ENCODE assay signal across 15 cellular contexts in genomic region chr18:47729356-47729755, GRCh38.
"Had no signal": no experiment of that assay in that cellular context is flagged by ENCODE, and none has a peak within 500 bp of the region (broad histone marks: within the 10 kb centered on the region; RNA-seq: fewer than 3 reads in every experiment).

No MANE protein-coding gene starts in this region.

- H3K36me3 ChIP-seq: heart right ventricle, left ventricle myocardium inferior, ovary, right atrium auricular region, right lobe of liver, tibial nerve, uterus had no signal

- ATAC-seq: heart right ventricle; naive thymus-derived CD8-positive, alpha-beta T cell; right lobe of liver; stimulated activated memory B cell treated with anti-CD40 and anti-IgM and Interleukin-4, amounts not matched to agents 10 μg/mL and 1 μg/mL and 100 μg/mL, for 72 hours; stimulated activated naive CD8-positive, alpha-beta T cell treated with anti-CD3 and anti-CD28 coated beads, Interleukin-15, amount 100 ng/mL, for 72 hours had no signal

- H3K9me3 ChIP-seq: heart right ventricle, left ventricle myocardium inferior, ovary, right atrium auricular region, right lobe of liver, tibial nerve, uterus had no signal

- H3K27me3 ChIP-seq: hepatocyte, ovary, right atrium auricular region, right lobe of liver, tibial nerve, uterus had no signal

- H3K4me3 ChIP-seq: heart right ventricle, hepatocyte, left ventricle myocardium inferior, ovary, right atrium auricular region, right lobe of liver, tibial nerve, uterus had no signal

- H3K4me2 ChIP-seq: hepatocyte had no signal

- H3K4me1 ChIP-seq: heart right ventricle, left ventricle myocardium inferior, right atrium auricular region, right lobe of liver, tibial nerve, uterus had no signal

- H3K27ac ChIP-seq: heart right ventricle, hepatocyte, left ventricle myocardium inferior, ovary, right atrium auricular region, right lobe of liver, tibial nerve, uterus had no signal

- DNase-seq: heart right ventricle; islet precursor cell; left ventricle myocardium inferior; naive thymus-derived CD8-positive, alpha-beta T cell; ovary; right lobe of liver; stimulated activated CD4-positive, alpha-beta T cell treated with anti-CD3 and anti-CD28 coated beads, Interleukin-4, amount 100 ng/mL, for 24 hours; stimulated activated naive CD4-positive, alpha-beta T cell treated with Interleukin-2 at 50 U/mL for 16 hours; stimulated activated naive CD8-positive, alpha-beta T cell treated with anti-CD3 and anti-CD28 coated beads, Interleukin-15, amount 100 ng/mL, for 72 hours; substantia nigra; uterus had no signal

- H2AFZ ChIP-seq: hepatocyte had no signal

- H3K79me2 ChIP-seq: hepatocyte had no signal
